ENCODE assay signal across 8 cellular contexts in the genomic region with DNA sequence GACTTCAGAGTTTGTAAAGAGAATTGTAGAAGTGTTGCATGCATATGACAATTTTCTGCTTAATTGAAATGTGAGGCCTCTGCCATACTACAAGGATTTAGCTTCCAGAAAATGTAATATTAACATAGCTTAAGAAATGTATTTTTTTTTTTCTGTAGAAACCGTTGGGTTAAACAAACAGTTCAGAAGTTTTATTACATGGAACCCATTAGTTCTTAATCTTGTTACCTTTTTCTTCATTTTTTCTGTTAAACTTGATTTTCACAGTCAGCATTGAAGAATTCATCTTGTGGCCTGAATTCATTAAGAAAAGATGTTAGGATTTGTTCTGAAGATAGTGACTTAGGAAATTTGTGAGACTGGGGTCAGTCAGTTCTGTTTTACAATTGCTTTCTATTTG.
DNase-seq lines count a peak whose midpoint lies in the region; ATAC-seq and TF ChIP-seq lines count a peak whose summit lies in the region.
"Had no signal": no experiment of that assay in that cellular context is flagged by ENCODE, and none has a peak within 500 bp of the region (broad histone marks: within the 10 kb centered on the region; RNA-seq: fewer than 3 reads in every experiment).

No MANE protein-coding gene starts in this region.

- H3K9me3 ChIP-seq in HEK293 (ENCODE audit: control insufficient read depth, insufficient read depth, low read depth, low read length), result no peaks in the 10 kb centered on the region

- no peak overlapping the region for H3K27ac Mint-ChIP-seq in stimulated activated memory B cell treated with anti-CD40 and anti-IgM and Interleukin-4, amounts not matched to agents 10 μg/mL and 1 μg/mL and 100 μg/mL, for 72 hours

- CTCF ChIA-PET in HEK293 (lab: Yijun Ruan, JAX) (no interaction called here), GM10248 (lab: Yijun Ruan, JAX) (no interaction called here)

- H3K4me1 Mint-ChIP-seq in stimulated activated memory B cell treated with anti-CD40 and anti-IgM and Interleukin-4, amounts not matched to agents 10 μg/mL and 1 μg/mL and 100 μg/mL, for 72 hours, result peaks cover 60% of the 10 kb centered on the region

- no peaks in the 10 kb centered on the region for H3K27me3 Mint-ChIP-seq in stimulated activated memory B cell treated with anti-CD40 and anti-IgM and Interleukin-4, amounts not matched to agents 10 μg/mL and 1 μg/mL and 100 μg/mL, for 72 hours

- peaks cover 24% of the 10 kb centered on the region for H3K36me3 Mint-ChIP-seq in stimulated activated memory B cell treated with anti-CD40 and anti-IgM and Interleukin-4, amounts not matched to agents 10 μg/mL and 1 μg/mL and 100 μg/mL, for 72 hours

- peaks cover 14% of the 10 kb centered on the region; the same call in 1 of the 2 replicates for H3K4me1 ChIP-seq in HEK293 (ENCODE audit: control insufficient read depth, insufficient read depth, low read length)

- no peak for ATAC-seq in stimulated activated memory B cell treated with anti-CD40 and anti-IgM and Interleukin-4, amounts not matched to agents 10 μg/mL and 1 μg/mL and 100 μg/mL, for 72 hours
- no peak for ATAC-seq in HG03520 (IDR thresholded peaks at IDR 0.05; ENCODE audit: unreplicated experiment)

- POLR2A ChIA-PET in HEK293 (lab: Yijun Ruan, JAX) (no interaction called here), GM10248 (lab: Yijun Ruan, JAX) (no interaction called here)

- H3K4me3 ChIP-seq in HEK293 (ENCODE audit: low read depth, low read length) (peak overlapping the region; percentile 12; the same call in 1 of the 2 replicates), foreskin fibroblast (ENCODE audit: low read depth in 1 of 2, low read length in 2 of 2) (peak overlapping the region; percentile 89 to 98)

- no peaks in the 10 kb centered on the region for H3K36me3 ChIP-seq in HEK293 (ENCODE audit: control insufficient read depth in 2 of 2, insufficient read depth in 1 of 2, low read length in 2 of 2)

- H3K27ac ChIP-seq in HEK293 (ENCODE audit: extremely low read depth, low read depth, low read length) (no peak overlapping the region), VCaP (peak overlapping the region; percentile 98; the same call in 1 of the 2 replicates)

- DNase-seq in foreskin fibroblast, result no peak
- DNase-seq in GM10248 (ENCODE audit: extremely low spot score), result no peak
- DNase-seq in NCI-H187 (lab: John Stamatoyannopoulos, UW), result no peak
- DNase-seq: stimulated activated CD4-positive, alpha-beta T cell treated with anti-CD3 and anti-CD28 coated beads, Interleukin-1b, Interleukin-23, amount 100 ng/mL, for 48 hours had no signal

- H3K4me3 Mint-ChIP-seq in stimulated activated memory B cell treated with anti-CD40 and anti-IgM and Interleukin-4, amounts not matched to agents 10 μg/mL and 1 μg/mL and 100 μg/mL, for 72 hours, result peak overlapping the region; percentile 36

- TF ChIP-seq CTCF in HEK293 (tag by site-specific recombination; IDR thresholded peaks at IDR 0.05), result no peak
- TF ChIP-seq CTCF in VCaP (conservative IDR thresholded peaks at IDR 0.05), result no peak
- no peak for TF ChIP-seq CTCF in foreskin fibroblast (IDR thresholded peaks at IDR 0.05; ENCODE audit: low read depth, low read length)
- no peak for TF ChIP-seq CTCF in GM10248 (IDR thresholded peaks at IDR 0.05; ENCODE audit: control extremely low read depth, extremely low read depth, low read depth, missing control alignments)

- H3K9me3 Mint-ChIP-seq in stimulated activated memory B cell treated with anti-CD40 and anti-IgM and Interleukin-4, amounts not matched to agents 10 μg/mL and 1 μg/mL and 100 μg/mL, for 72 hours, result no peaks in the 10 kb centered on the region

TF ChIP-seq in HEK293, 187 proteins besides CTCF, POLR2A, EP300 and RAD21:
- TF ChIP-seq, protein P1, sequence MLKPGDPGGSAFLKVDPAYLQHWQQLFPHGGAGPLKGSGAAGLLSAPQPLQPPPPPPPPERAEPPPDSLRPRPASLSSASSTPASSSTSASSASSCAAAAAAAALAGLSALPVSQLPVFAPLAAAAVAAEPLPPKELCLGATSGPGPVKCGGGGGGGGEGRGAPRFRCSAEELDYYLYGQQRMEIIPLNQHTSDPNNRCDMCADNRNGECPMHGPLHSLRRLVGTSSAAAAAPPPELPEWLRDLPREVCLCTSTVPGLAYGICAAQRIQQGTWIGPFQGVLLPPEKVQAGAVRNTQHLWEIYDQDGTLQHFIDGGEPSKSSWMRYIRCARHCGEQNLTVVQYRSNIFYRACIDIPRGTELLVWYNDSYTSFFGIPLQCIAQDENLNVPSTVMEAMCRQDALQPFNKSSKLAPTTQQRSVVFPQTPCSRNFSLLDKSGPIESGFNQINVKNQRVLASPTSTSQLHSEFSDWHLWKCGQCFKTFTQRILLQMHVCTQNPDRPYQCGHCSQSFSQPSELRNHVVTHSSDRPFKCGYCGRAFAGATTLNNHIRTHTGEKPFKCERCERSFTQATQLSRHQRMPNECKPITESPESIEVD (tag by site-specific recombination; IDR thresholded peaks at IDR 0.05), result peak; percentile 96
- TF ChIP-seq YY1 (tag by site-specific recombination; IDR thresholded peaks at IDR 0.05) (no peak), AEBP2 (tag by site-specific recombination; IDR thresholded peaks at IDR 0.05; ENCODE audit: borderline replicate concordance) (no peak), ZSCAN23 (tag by site-specific recombination; IDR thresholded peaks at IDR 0.05) (no peak), ZNF341 (tag by site-specific recombination; IDR thresholded peaks at IDR 0.05; ENCODE audit: low read depth) (no peak), ZNF707 (tag by site-specific recombination; IDR thresholded peaks at IDR 0.05) (no peak), ZNF677 (tag by site-specific recombination; IDR thresholded peaks at IDR 0.05) (no peak), ZNF660 (tag by site-specific recombination; IDR thresholded peaks at IDR 0.05) (no peak)
- TF ChIP-seq, protein P2, sequence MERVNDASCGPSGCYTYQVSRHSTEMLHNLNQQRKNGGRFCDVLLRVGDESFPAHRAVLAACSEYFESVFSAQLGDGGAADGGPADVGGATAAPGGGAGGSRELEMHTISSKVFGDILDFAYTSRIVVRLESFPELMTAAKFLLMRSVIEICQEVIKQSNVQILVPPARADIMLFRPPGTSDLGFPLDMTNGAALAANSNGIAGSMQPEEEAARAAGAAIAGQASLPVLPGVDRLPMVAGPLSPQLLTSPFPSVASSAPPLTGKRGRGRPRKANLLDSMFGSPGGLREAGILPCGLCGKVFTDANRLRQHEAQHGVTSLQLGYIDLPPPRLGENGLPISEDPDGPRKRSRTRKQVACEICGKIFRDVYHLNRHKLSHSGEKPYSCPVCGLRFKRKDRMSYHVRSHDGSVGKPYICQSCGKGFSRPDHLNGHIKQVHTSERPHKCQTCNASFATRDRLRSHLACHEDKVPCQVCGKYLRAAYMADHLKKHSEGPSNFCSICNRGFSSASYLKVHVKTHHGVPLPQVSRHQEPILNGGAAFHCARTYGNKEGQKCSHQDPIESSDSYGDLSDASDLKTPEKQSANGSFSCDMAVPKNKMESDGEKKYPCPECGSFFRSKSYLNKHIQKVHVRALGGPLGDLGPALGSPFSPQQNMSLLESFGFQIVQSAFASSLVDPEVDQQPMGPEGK (tag by site-specific recombination; IDR thresholded peaks at IDR 0.05), result no peak
